ENCODE assay signal across 8 cellular contexts in the genomic region with DNA sequence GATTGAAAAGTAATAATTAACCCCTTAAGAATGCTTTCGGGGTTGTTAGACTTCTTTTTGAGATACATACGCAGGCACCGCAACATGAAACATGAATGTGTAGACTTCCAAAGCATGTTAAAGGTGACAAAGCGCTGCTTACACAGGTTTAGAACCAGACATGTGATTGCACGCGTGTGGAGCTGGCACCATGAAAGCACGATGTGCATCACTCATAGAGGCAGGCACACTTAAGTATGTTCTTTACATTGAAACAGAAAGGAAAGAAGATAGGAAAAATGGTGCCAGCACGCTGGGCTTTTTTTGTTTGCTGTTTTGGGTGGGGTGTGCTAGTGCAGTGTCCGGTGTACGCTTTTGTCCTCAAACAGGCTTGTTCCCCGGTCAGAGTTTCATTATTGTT.
A peak's percentile ranks its signal among the peaks of the same experiment; 100 is the strongest.
DNase-seq lines count a peak whose midpoint lies in the region; ATAC-seq and TF ChIP-seq lines count a peak whose summit lies in the region.

No MANE protein-coding gene starts in this region.

- WGBS in right cardiac atrium, result 37% methylated on average over 11 of the region's 11 CpGs
- 40 to 44% methylated on average over 11 of the region's 11 CpGs for WGBS in transverse colon (ENCODE audit: low coverage in 1 of 2), 2 donors

- ATAC-seq in activated B cell treated with CpG ODN at 0.5 μM for 24 hours (ENCODE audit: low read depth), result no peak
- ATAC-seq in right cardiac atrium, result no peak
- no peak for ATAC-seq in GM21786 (IDR thresholded peaks at IDR 0.05; ENCODE audit: unreplicated experiment)

- no peak overlapping the region for H3K4me3 Mint-ChIP-seq in activated T-cell treated with anti-CD3 and anti-CD28 coated beads, Interleukin-2, amount 50 U/mL, for 24 hours
- no peak overlapping the region for H3K4me3 Mint-ChIP-seq in activated B cell treated with CpG ODN at 0.5 μM for 24 hours

- no peaks in the 10 kb centered on the region for H3K27me3 ChIP-seq in right cardiac atrium (ENCODE audit: control insufficient read depth, insufficient read depth)
- no peaks in the 10 kb centered on the region for H3K27me3 ChIP-seq in transverse colon

- TF ChIP-seq CTCF in activated B cell treated with CpG ODN at 0.5 μM for 24 hours (IDR thresholded peaks at IDR 0.05) (no peak), transverse colon (IDR thresholded peaks at IDR 0.05) (no peak)

- peaks cover 4% of the 10 kb centered on the region for H3K36me3 Mint-ChIP-seq in activated T-cell treated with anti-CD3 and anti-CD28 coated beads, Interleukin-2, amount 50 U/mL, for 24 hours (ENCODE audit: low read depth)
- H3K36me3 Mint-ChIP-seq in activated B cell treated with CpG ODN at 0.5 μM for 24 hours (ENCODE audit: low read depth), result peaks cover 6% of the 10 kb centered on the region

- CTCF ChIA-PET in activated B cell treated with CpG ODN at 0.5 μM for 24 hours (lab: Charles Lee), result no interaction called here

- H3K4me1 ChIP-seq in right cardiac atrium (ENCODE audit: control insufficient read depth, insufficient read depth, low read length) (peaks cover 11% of the 10 kb centered on the region), transverse colon (peaks cover 35 to 78% (median 57%) of the 10 kb centered on the region in 4 donors)

- no peak for TF ChIP-seq POLR2A in transverse colon (IDR thresholded peaks at IDR 0.05)

- POLR2A ChIA-PET in activated B cell treated with CpG ODN at 0.5 μM for 24 hours (lab: Charles Lee), result interaction anchor here (1.3 kb wide), 1 partner anchor 12 kb away, joined by 5 read pairs; no protein-coding TSS in a partner anchor

- TF ChIP-seq EP300 in transverse colon (IDR thresholded peaks at IDR 0.05; ENCODE audit: low read depth), result no peak

- H3K27ac Mint-ChIP-seq in activated T-cell treated with anti-CD3 and anti-CD28 coated beads, Interleukin-2, amount 50 U/mL, for 24 hours, result peak overlapping the region; percentile 67
- H3K27ac Mint-ChIP-seq in activated B cell treated with CpG ODN at 0.5 μM for 24 hours, result peak overlapping the region; percentile 25

- H3K27ac ChIP-seq in right cardiac atrium (ENCODE audit: low read length) (peak overlapping the region; percentile 99), transverse colon (peak overlapping the region; percentile 96 to 100 (median 100))

- H3K36me3 ChIP-seq in transverse colon, result no peaks in the 10 kb centered on the region

- peak overlapping the region; percentile 52 for H3K4me3 ChIP-seq in right cardiac atrium (ENCODE audit: low read length)
- peak overlapping the region in 3 of 4 donors; percentile 18 to 63 (median 24) for H3K4me3 ChIP-seq in transverse colon

- peaks cover 8% of the 10 kb centered on the region for H3K27me3 Mint-ChIP-seq in activated T-cell treated with anti-CD3 and anti-CD28 coated beads, Interleukin-2, amount 50 U/mL, for 24 hours
- H3K27me3 Mint-ChIP-seq in activated B cell treated with CpG ODN at 0.5 μM for 24 hours, result no peaks in the 10 kb centered on the region

- peaks cover 40% of the 10 kb centered on the region for H3K4me1 Mint-ChIP-seq in activated T-cell treated with anti-CD3 and anti-CD28 coated beads, Interleukin-2, amount 50 U/mL, for 24 hours (ENCODE audit: low read depth)
- peaks cover 32% of the 10 kb centered on the region for H3K4me1 Mint-ChIP-seq in activated B cell treated with CpG ODN at 0.5 μM for 24 hours

- H3K9me3 Mint-ChIP-seq in activated T-cell treated with anti-CD3 and anti-CD28 coated beads, Interleukin-2, amount 50 U/mL, for 24 hours, result no peaks in the 10 kb centered on the region
- no peaks in the 10 kb centered on the region for H3K9me3 Mint-ChIP-seq in activated B cell treated with CpG ODN at 0.5 μM for 24 hours

- H3K9me3 ChIP-seq in right cardiac atrium (ENCODE audit: control insufficient read depth, low read length) (no peaks in the 10 kb centered on the region), transverse colon (no peaks in the 10 kb centered on the region)

- in situ Hi-C loops in transverse colon (cut with MboI; ENCODE audit: low pct_ligation_motif_present in 1 of 4, low pct_unique_long_range_greater_than_20kb in 1 of 4, low sequenced_read_pairs in 3 of 4), result no loop called here

- intact Hi-C loops in activated B cell treated with CpG ODN at 0.5 μM for 24 hours (cut with micrococcal nuclease), result no loop called here
- intact Hi-C loops in right cardiac atrium (cut with DNase I), result no loop called here
- intact Hi-C loops in transverse colon (cut with DNase I; ENCODE audit: low total_unique reads), result no loop called here

- DNase-seq in activated T-cell treated with anti-CD3 and anti-CD28 coated beads, Interleukin-2, amount 50 U/mL, for 24 hours, result no peak
- DNase-seq in activated T-cell treated with anti-CD3 and anti-CD28 coated beads, Interleukin-2, amount 50 U/mL, for 48 hours, result no peak
- DNase-seq in activated B cell treated with CpG ODN at 0.5 μM for 24 hours (no peak), right cardiac atrium (peak; percentile 14 to 45 (median 36)), transverse colon (peak; percentile 29), SK-N-DZ (ENCODE audit: low spot score) (no peak)
- DNase-seq in stimulated activated CD8-positive, alpha-beta memory T cell treated with anti-CD3 and anti-CD28 coated beads, Interleukin-4, amount 100 ng/mL, for 48 hours, result no peak

Comparison
In these comparisons a context has a peak if more than half of its experiments do, and no peak if none do; other contexts are left out.
1. DNase-seq: peak in right cardiac atrium (3 of 3) and transverse colon (single experiment); none in activated T-cell treated with anti-CD3 and anti-CD28 coated beads, Interleukin-2, amount 50 U/mL, for 24 hours (single experiment), activated T-cell treated with anti-CD3 and anti-CD28 coated beads, Interleukin-2, amount 50 U/mL, for 48 hours (0 of 2), activated B cell treated with CpG ODN at 0.5 μM for 24 hours (single experiment), SK-N-DZ (single experiment) and stimulated activated CD8-positive, alpha-beta memory T cell treated with anti-CD3 and anti-CD28 coated beads, Interleukin-4, amount 100 ng/mL, for 48 hours (single experiment).